Comparison of ENCODE assay signal across 1 cellular context in genomic region chr20:43558412-43559146, GRCh38.
TF ChIP-seq lines count a peak whose summit lies in the region.

TSS of gene SGK2 (plus strand) at chr20:43559027. CDS start at chr20:43566496, 7,469 bp downstream.

TF ChIP-seq in HepG2, 621 proteins besides CTCF, POLR2A, EP300 and RAD21 (continued from another document and continues in another):
- TF ChIP-seq HOXD1 (CRISPR knock-in tag; IDR thresholded peaks at IDR 0.05) (0 out of 2 replicates have a peak, but pooled peaks have one; percentile 57), ZNF101 (CRISPR knock-in tag; IDR thresholded peaks at IDR 0.05; ENCODE audit: borderline replicate concordance, low read depth) (no peak; the same call in 1 of the 2 replicates), ZNF430 (CRISPR knock-in tag; IDR thresholded peaks at IDR 0.05) (peak; percentile 79), POGK (CRISPR knock-in tag; conservative IDR thresholded peaks at IDR 0.05) (peak; percentile 83), MIXL1 (CRISPR knock-in tag; IDR thresholded peaks at IDR 0.05) (peak; percentile 100), PPARG (CRISPR knock-in tag; conservative IDR thresholded peaks at IDR 0.05) (peak; percentile 99), SKI (IDR thresholded peaks at IDR 0.05; ENCODE audit: partially characterized antibody) (peak; percentile 97), RXRA (CRISPR knock-in tag; IDR thresholded peaks at IDR 0.05) (peak; percentile 98), TERF1 (CRISPR knock-in tag; IDR thresholded peaks at IDR 0.05) (no peak), LCORL (IDR thresholded peaks at IDR 0.05) (no peak), LCORL (CRISPR knock-in tag; IDR thresholded peaks at IDR 0.05) (peak; percentile 90), ZNF446 (CRISPR knock-in tag; IDR thresholded peaks at IDR 0.05) (0 out of 2 replicates have a peak, but pooled peaks have one; percentile 50), NFE2L1 (CRISPR knock-in tag; IDR thresholded peaks at IDR 0.05; ENCODE audit: borderline replicate concordance) (peak; percentile 97), ZNF335 (CRISPR knock-in tag; IDR thresholded peaks at IDR 0.05) (no peak; the same call in 1 of the 2 replicates), BRD4 (CRISPR knock-in tag; IDR thresholded peaks at IDR 0.05) (peak; percentile 46; the same call in 1 of the 2 replicates), TCF12 (IDR thresholded peaks at IDR 0.05) (no peak), TCF12 (CRISPR knock-in tag; IDR thresholded peaks at IDR 0.05) (no peak), E2F5 (CRISPR knock-in tag; conservative IDR thresholded peaks at IDR 0.05) (peak; percentile 50; the same call in 1 of the 2 replicates), PHF5A (CRISPR knock-in tag; IDR thresholded peaks at IDR 0.05; ENCODE audit: low read depth, unreplicated experiment) (peak; percentile 29), ZFP41 (CRISPR knock-in tag; IDR thresholded peaks at IDR 0.05; ENCODE audit: borderline replicate concordance) (peak; percentile 81; the same call in 1 of the 2 replicates), ZBTB38 (CRISPR knock-in tag; IDR thresholded peaks at IDR 0.05) (peak; percentile 51; the same call in 1 of the 2 replicates), PHF21A (CRISPR knock-in tag; IDR thresholded peaks at IDR 0.05) (peak; percentile 94), MYC (CRISPR knock-in tag; IDR thresholded peaks at IDR 0.05; ENCODE audit: borderline replicate concordance) (no peak; the same call in 1 of the 2 replicates), CEBPB (IDR thresholded peaks at IDR 0.05; ENCODE audit: borderline replicate concordance, low read depth, low read length) (no peak), HNRNPK (IDR thresholded peaks at IDR 0.05; ENCODE audit: low read depth, low read length, poor library complexity, severe bottlenecking) (peak; percentile 53), ZIK1 (CRISPR knock-in tag; IDR thresholded peaks at IDR 0.05; ENCODE audit: borderline replicate concordance, low read depth) (no peak), HINFP (CRISPR knock-in tag; IDR thresholded peaks at IDR 0.05; ENCODE audit: low read depth) (peak; percentile 29), KDM6A (CRISPR knock-in tag; IDR thresholded peaks at IDR 0.05; ENCODE audit: low read depth) (peak; percentile 81), ZBTB40 (IDR thresholded peaks at IDR 0.05) (no peak), ZBTB40 (CRISPR knock-in tag; IDR thresholded peaks at IDR 0.05) (peak; percentile 78; the same call in 1 of the 2 replicates), CREBL2 (CRISPR knock-in tag; IDR thresholded peaks at IDR 0.05; ENCODE audit: borderline replicate concordance) (no peak), ZNF10 (CRISPR knock-in tag; IDR thresholded peaks at IDR 0.05; ENCODE audit: borderline replicate concordance, low read depth) (no peak), STAT5B (CRISPR knock-in tag; IDR thresholded peaks at IDR 0.05) (no peak), ZSCAN29 (CRISPR knock-in tag; conservative IDR thresholded peaks at IDR 0.05) (0 out of 2 replicates have a peak, but pooled peaks have one; percentile 2), ZNF772 (CRISPR knock-in tag; IDR thresholded peaks at IDR 0.05) (peak; percentile 96), FOXO1 (CRISPR knock-in tag; IDR thresholded peaks at IDR 0.05) (peak; percentile 56; the same call in 1 of the 2 replicates), HMG20A (CRISPR knock-in tag; IDR thresholded peaks at IDR 0.05; ENCODE audit: borderline replicate concordance) (peak; percentile 59), BATF2 (CRISPR knock-in tag; IDR thresholded peaks at IDR 0.05) (no peak), ISL2 (CRISPR knock-in tag; IDR thresholded peaks at IDR 0.05) (peak; percentile 75), RXRB (CRISPR knock-in tag; IDR thresholded peaks at IDR 0.05; ENCODE audit: borderline replicate concordance) (peak; percentile 98), CBFB (CRISPR knock-in tag; IDR thresholded peaks at IDR 0.05) (peak; percentile 18; the same call in 1 of the 2 replicates), AKAP8 (CRISPR knock-in tag; IDR thresholded peaks at IDR 0.05) (no peak; the same call in 1 of the 2 replicates), ZFP1 (CRISPR knock-in tag; IDR thresholded peaks at IDR 0.05) (peak; percentile 17; the same call in 1 of the 2 replicates)
- TF ChIP-seq, protein P1, sequence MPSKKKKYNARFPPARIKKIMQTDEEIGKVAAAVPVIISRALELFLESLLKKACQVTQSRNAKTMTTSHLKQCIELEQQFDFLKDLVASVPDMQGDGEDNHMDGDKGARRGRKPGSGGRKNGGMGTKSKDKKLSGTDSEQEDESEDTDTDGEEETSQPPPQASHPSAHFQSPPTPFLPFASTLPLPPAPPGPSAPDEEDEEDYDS (CRISPR knock-in tag; IDR thresholded peaks at IDR 0.05) = peak; percentile 88
- TF ChIP-seq, protein P2, sequence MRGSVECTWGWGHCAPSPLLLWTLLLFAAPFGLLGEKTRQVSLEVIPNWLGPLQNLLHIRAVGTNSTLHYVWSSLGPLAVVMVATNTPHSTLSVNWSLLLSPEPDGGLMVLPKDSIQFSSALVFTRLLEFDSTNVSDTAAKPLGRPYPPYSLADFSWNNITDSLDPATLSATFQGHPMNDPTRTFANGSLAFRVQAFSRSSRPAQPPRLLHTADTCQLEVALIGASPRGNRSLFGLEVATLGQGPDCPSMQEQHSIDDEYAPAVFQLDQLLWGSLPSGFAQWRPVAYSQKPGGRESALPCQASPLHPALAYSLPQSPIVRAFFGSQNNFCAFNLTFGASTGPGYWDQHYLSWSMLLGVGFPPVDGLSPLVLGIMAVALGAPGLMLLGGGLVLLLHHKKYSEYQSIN (CRISPR knock-in tag; IDR thresholded peaks at IDR 0.05; ENCODE audit: borderline replicate concordance) = 0 out of 2 replicates have a peak, but pooled peaks have one; percentile 32
- TF ChIP-seq, protein P3, sequence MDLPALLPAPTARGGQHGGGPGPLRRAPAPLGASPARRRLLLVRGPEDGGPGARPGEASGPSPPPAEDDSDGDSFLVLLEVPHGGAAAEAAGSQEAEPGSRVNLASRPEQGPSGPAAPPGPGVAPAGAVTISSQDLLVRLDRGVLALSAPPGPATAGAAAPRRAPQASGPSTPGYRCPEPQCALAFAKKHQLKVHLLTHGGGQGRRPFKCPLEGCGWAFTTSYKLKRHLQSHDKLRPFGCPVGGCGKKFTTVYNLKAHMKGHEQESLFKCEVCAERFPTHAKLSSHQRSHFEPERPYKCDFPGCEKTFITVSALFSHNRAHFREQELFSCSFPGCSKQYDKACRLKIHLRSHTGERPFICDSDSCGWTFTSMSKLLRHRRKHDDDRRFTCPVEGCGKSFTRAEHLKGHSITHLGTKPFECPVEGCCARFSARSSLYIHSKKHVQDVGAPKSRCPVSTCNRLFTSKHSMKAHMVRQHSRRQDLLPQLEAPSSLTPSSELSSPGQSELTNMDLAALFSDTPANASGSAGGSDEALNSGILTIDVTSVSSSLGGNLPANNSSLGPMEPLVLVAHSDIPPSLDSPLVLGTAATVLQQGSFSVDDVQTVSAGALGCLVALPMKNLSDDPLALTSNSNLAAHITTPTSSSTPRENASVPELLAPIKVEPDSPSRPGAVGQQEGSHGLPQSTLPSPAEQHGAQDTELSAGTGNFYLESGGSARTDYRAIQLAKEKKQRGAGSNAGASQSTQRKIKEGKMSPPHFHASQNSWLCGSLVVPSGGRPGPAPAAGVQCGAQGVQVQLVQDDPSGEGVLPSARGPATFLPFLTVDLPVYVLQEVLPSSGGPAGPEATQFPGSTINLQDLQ (CRISPR knock-in tag; IDR thresholded peaks at IDR 0.05) = peak; percentile 96
